Comparison of ENCODE assay signal across 10 cellular contexts in the genomic region with DNA sequence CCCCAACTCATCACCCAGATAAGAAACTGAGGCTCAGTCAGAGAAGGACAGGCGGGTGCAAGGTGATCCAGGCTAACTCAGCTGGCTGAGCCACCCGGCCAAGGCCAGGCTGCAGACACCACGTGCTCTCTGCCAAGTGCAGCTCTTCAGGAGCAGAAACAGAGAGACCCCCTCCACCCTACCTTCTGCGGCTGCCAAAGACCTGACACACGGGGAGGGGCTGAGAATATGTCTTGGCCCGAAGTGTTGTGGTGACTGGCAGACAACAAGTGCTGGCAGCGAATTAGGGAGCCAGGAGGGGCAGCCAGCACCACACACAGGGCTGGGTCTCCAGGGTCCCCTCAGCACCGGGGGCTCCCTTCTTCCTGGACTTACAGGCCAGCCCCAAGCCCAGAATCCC.
"Had no signal": no experiment of that assay in that cellular context is flagged by ENCODE, and none has a peak within 500 bp of the region (broad histone marks: within the 10 kb centered on the region; RNA-seq: fewer than 3 reads in every experiment).

No MANE protein-coding gene starts in this region.

- H3K4me3 Mint-ChIP-seq: activated naive CD4-positive, alpha-beta T cell treated with anti-CD3 and anti-CD28 coated beads, Interleukin-2, amount 10 ng/mL, durations not matched to agents 7 days and 5 days; nephron progenitor cell had no signal

- H3K4me1 Mint-ChIP-seq: nephron progenitor cell had no signal

- H3K27ac ChIP-seq: ascending aorta, gastroesophageal sphincter, prostate gland, right lobe of liver, uterus had no signal

- DNase-seq: activated CD4-positive, alpha-beta T cell treated with anti-CD3 and anti-CD28 coated beads, Interleukin-2, amount 50 U/mL, for 1 hour; activated naive CD4-positive, alpha-beta T cell treated with anti-CD3 and anti-CD28 coated beads, Interleukin-2, amount 10 ng/mL, durations not matched to agents 7 days and 5 days; nephron progenitor cell; right lobe of liver; uterus had no signal

- ATAC-seq: gastroesophageal sphincter had no signal

- H3K4me1 ChIP-seq: prostate gland, right lobe of liver, uterus had no signal

- H3K27me3 ChIP-seq: ascending aorta, right lobe of liver, uterus had no signal

- H3K4me3 ChIP-seq: ascending aorta, gastroesophageal sphincter, prostate gland, right lobe of liver, smooth muscle cell, uterus had no signal

- H3K27ac Mint-ChIP-seq: activated naive CD4-positive, alpha-beta T cell treated with anti-CD3 and anti-CD28 coated beads, Interleukin-2, amount 10 ng/mL, durations not matched to agents 7 days and 5 days; activated T-helper 2 cell treated with anti-CD3 and anti-CD28 coated beads, Interferon-gamma antibody, Interleukin-2, Interleukin-4, amounts not matched to agents 10 μg/mL and 5 μg/mL and 100 μg/mL, durations not matched to agents 14 hours and 24 hours and 36 hours; nephron progenitor cell had no signal

- H3K9me3 ChIP-seq: ascending aorta, prostate gland, right lobe of liver, uterus had no signal

- H3K36me3 ChIP-seq: ascending aorta, gastroesophageal sphincter, prostate gland, right lobe of liver, uterus had no signal
